ENCODE assay signal across 2 cellular contexts in the genomic region with DNA sequence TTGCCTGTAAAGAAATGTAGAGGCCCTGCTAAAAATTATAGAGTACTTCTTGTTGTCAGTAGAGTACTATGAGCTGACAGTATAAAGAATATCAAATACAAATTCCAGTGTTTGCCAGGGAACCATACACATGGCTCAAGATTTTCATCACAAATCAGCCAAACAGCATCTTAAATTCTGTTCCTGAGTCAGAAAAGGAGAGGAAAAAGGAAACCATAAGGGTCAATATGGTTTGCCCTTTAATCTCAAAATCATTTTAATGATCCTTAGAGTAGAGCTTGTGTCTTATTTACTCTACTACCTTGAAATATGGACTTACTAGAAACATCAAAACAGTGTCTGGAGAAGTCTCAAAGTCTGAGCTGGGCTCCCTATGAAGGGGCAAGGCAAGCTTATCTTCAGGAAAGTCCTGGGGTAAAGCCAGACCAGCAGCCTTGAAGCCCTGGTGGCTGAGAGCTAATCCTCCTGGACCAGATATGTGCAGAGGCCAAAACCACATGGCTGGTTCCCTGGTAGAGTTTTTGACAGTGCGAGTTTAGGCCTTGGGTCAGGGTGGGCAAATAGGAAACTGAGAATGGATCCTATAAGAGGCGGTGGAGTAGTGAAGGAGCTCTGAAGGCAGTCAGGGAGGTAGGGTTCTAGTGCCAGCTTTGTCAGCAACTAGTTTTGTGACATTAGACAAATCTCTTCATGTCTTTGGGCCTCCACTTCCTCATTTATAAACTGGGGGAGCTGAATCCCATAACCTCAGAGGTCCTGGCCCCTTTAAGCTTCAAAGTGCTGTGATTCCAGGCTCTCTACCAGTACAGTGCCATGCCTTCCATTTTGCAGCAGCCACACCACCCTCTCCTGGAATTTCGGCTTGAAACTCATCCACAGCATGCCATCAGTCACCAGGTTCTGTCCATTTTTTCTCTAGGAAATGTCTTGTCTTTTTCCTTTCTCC.
TF ChIP-seq lines count a peak whose summit lies in the region.

No MANE protein-coding gene starts in this region.

TF ChIP-seq in SK-N-SH treated with all-trans-retinoic acid at 6 μM for 48 hours, 23 proteins besides CTCF, POLR2A, EP300 and RAD21 (continued from another document):
- TF ChIP-seq, protein P1, sequence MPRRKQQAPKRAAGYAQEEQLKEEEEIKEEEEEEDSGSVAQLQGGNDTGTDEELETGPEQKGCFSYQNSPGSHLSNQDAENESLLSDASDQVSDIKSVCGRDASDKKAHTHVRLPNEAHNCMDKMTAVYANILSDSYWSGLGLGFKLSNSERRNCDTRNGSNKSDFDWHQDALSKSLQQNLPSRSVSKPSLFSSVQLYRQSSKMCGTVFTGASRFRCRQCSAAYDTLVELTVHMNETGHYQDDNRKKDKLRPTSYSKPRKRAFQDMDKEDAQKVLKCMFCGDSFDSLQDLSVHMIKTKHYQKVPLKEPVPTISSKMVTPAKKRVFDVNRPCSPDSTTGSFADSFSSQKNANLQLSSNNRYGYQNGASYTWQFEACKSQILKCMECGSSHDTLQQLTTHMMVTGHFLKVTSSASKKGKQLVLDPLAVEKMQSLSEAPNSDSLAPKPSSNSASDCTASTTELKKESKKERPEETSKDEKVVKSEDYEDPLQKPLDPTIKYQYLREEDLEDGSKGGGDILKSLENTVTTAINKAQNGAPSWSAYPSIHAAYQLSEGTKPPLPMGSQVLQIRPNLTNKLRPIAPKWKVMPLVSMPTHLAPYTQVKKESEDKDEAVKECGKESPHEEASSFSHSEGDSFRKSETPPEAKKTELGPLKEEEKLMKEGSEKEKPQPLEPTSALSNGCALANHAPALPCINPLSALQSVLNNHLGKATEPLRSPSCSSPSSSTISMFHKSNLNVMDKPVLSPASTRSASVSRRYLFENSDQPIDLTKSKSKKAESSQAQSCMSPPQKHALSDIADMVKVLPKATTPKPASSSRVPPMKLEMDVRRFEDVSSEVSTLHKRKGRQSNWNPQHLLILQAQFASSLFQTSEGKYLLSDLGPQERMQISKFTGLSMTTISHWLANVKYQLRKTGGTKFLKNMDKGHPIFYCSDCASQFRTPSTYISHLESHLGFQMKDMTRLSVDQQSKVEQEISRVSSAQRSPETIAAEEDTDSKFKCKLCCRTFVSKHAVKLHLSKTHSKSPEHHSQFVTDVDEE (CRISPR knock-in tag; IDR thresholded peaks at IDR 0.05): no peak
- TF ChIP-seq ZFP3 (CRISPR knock-in tag; IDR thresholded peaks at IDR 0.05): no peak
- no peak for TF ChIP-seq SNAI2 (CRISPR knock-in tag; IDR thresholded peaks at IDR 0.05)
- no peak for TF ChIP-seq PPARA (CRISPR knock-in tag; IDR thresholded peaks at IDR 0.05; ENCODE audit: borderline replicate concordance)
- TF ChIP-seq CSDC2 (CRISPR knock-in tag; IDR thresholded peaks at IDR 0.05): no peak
- TF ChIP-seq GLIS3 (CRISPR knock-in tag; IDR thresholded peaks at IDR 0.05): no peak
- TF ChIP-seq, protein P2, sequence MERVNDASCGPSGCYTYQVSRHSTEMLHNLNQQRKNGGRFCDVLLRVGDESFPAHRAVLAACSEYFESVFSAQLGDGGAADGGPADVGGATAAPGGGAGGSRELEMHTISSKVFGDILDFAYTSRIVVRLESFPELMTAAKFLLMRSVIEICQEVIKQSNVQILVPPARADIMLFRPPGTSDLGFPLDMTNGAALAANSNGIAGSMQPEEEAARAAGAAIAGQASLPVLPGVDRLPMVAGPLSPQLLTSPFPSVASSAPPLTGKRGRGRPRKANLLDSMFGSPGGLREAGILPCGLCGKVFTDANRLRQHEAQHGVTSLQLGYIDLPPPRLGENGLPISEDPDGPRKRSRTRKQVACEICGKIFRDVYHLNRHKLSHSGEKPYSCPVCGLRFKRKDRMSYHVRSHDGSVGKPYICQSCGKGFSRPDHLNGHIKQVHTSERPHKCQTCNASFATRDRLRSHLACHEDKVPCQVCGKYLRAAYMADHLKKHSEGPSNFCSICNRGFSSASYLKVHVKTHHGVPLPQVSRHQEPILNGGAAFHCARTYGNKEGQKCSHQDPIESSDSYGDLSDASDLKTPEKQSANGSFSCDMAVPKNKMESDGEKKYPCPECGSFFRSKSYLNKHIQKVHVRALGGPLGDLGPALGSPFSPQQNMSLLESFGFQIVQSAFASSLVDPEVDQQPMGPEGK (CRISPR knock-in tag; IDR thresholded peaks at IDR 0.05; ENCODE audit: borderline replicate concordance): no peak
- TF ChIP-seq, protein P3, sequence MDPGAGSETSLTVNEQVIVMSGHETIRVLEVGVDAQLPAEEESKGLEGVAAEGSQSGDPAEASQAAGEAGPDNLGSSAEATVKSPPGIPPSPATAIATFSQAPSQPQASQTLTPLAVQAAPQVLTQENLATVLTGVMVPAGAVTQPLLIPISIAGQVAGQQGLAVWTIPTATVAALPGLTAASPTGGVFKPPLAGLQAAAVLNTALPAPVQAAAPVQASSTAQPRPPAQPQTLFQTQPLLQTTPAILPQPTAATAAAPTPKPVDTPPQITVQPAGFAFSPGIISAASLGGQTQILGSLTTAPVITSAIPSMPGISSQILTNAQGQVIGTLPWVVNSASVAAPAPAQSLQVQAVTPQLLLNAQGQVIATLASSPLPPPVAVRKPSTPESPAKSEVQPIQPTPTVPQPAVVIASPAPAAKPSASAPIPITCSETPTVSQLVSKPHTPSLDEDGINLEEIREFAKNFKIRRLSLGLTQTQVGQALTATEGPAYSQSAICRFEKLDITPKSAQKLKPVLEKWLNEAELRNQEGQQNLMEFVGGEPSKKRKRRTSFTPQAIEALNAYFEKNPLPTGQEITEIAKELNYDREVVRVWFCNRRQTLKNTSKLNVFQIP (CRISPR knock-in tag; IDR thresholded peaks at IDR 0.05; ENCODE audit: borderline replicate concordance, low read depth): no peak
- TF ChIP-seq, protein P4, sequence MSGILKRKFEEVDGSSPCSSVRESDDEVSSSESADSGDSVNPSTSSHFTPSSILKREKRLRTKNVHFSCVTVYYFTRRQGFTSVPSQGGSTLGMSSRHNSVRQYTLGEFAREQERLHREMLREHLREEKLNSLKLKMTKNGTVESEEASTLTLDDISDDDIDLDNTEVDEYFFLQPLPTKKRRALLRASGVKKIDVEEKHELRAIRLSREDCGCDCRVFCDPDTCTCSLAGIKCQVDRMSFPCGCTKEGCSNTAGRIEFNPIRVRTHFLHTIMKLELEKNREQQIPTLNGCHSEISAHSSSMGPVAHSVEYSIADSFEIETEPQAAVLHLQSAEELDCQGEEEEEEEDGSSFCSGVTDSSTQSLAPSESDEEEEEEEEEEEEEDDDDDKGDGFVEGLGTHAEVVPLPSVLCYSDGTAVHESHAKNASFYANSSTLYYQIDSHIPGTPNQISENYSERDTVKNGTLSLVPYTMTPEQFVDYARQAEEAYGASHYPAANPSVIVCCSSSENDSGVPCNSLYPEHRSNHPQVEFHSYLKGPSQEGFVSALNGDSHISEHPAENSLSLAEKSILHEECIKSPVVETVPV (CRISPR knock-in tag; IDR thresholded peaks at IDR 0.05): no peak
- no peak for TF ChIP-seq ZC3H10 (CRISPR knock-in tag; IDR thresholded peaks at IDR 0.05)
- TF ChIP-seq ZNF70 (CRISPR knock-in tag; IDR thresholded peaks at IDR 0.05): no peak
- no peak for TF ChIP-seq TOX (CRISPR knock-in tag; IDR thresholded peaks at IDR 0.05; ENCODE audit: borderline replicate concordance)
- no peak for TF ChIP-seq ISL1 (CRISPR knock-in tag; IDR thresholded peaks at IDR 0.05)
- no peak for TF ChIP-seq ZNF565 (CRISPR knock-in tag; conservative IDR thresholded peaks at IDR 0.05; ENCODE audit: low read depth)
- no peak for TF ChIP-seq ZNF8 (CRISPR knock-in tag; IDR thresholded peaks at IDR 0.05)
- no peak for TF ChIP-seq TCF4 (CRISPR knock-in tag; IDR thresholded peaks at IDR 0.05; ENCODE audit: borderline replicate concordance)

TF ChIP-seq in SK-N-SH, 30 proteins besides CTCF, POLR2A, EP300 and RAD21 (continued from another document):
- TF ChIP-seq, protein P5, sequence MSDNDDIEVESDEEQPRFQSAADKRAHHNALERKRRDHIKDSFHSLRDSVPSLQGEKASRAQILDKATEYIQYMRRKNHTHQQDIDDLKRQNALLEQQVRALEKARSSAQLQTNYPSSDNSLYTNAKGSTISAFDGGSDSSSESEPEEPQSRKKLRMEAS (IDR thresholded peaks at IDR 0.05; ENCODE audit: low read depth): no peak
- TF ChIP-seq ELF1 (IDR thresholded peaks at IDR 0.05): no peak
